In genomic region chr17:49373115-49373514, GRCh38 we compare ENCODE assay signal across 35 cellular contexts.
"Had no signal": no experiment of that assay in that cellular context is flagged by ENCODE, and none has a peak within 500 bp of the region (broad histone marks: within the 10 kb centered on the region; RNA-seq: fewer than 3 reads in every experiment).

No MANE protein-coding gene starts in this region.

- H3K4me3 Mint-ChIP-seq: activated CD4-positive, alpha-beta memory T cell treated with anti-CD3 and anti-CD28 coated beads for 36 hours; activated CD8-positive, alpha-beta memory T cell treated with anti-CD3 and anti-CD28 coated beads, Interleukin-2, amount 10 ng/mL, durations not matched to agents 7 days and 5 days; activated naive CD8-positive, alpha-beta T cell treated with anti-CD3 and anti-CD28 coated beads for 36 hours; activated T-cell treated with anti-CD3 and anti-CD28 coated beads, Interleukin-2, amount 50 U/mL, for 72 hours; activated T-helper 17 cell treated with anti-CD3 and anti-CD28 coated beads, Interleukin-2, amount 50 U/mL, for 72 hours; T-cell had no signal

- H3K27ac ChIP-seq: brain microvascular endothelial cell, Peyer's patch, WERI-Rb-1 had no signal

- DNase-seq: activated CD4-positive, alpha-beta memory T cell treated with anti-CD3 and anti-CD28 coated beads for 36 hours; activated CD4-positive, alpha-beta T cell treated with anti-CD3 and anti-CD28 coated beads for 4 hours; activated CD4-positive, alpha-beta T cell treated with anti-CD3 and anti-CD28 coated beads, Interleukin-2, amount 50 U/mL, for 1 hour; activated CD8-positive, alpha-beta memory T cell treated with anti-CD3 and anti-CD28 coated beads for 24 hours; activated CD8-positive, alpha-beta memory T cell treated with anti-CD3 and anti-CD28 coated beads, Interleukin-2, amount 10 ng/mL, durations not matched to agents 7 days and 5 days; activated CD8-positive, alpha-beta memory T cell treated with anti-CD3 and anti-CD28 coated beads, Interleukin-2, amount 50 U/mL, for 48 hours; activated naive CD4-positive, alpha-beta T cell; activated naive CD4-positive, alpha-beta T cell treated with anti-CD3 and anti-CD28 coated beads, Interleukin-2, amount 50 U/mL, for 16 hours; activated naive CD8-positive, alpha-beta T cell treated with anti-CD3 and anti-CD28 coated beads for 36 hours; activated T-cell treated with anti-CD3 and anti-CD28 coated beads, Interleukin-2, amount 50 U/mL, for 72 hours; amniotic stem cell; aorta; brain microvascular endothelial cell; central memory CD4-positive, alpha-beta T cell; NCI-H1105; NCI-H1417 treated with DMSO at 0.1 percent for 48 hours; NCI-H1930; NCI-H2081 treated with DMSO at 0.1 percent for 48 hours; NCI-H226; NCI-H446 treated with DMSO at 0.1 percent for 48 hours; NCI-H524; NCI-H69; NCI-H82; PC-3; RPMI8226; SIG-M5; T-cell; T-helper 2 cell; T-helper 9 cell; WERI-Rb-1 had no signal

- H3K27me3 Mint-ChIP-seq: activated CD4-positive, alpha-beta memory T cell treated with anti-CD3 and anti-CD28 coated beads for 36 hours; activated CD8-positive, alpha-beta memory T cell treated with anti-CD3 and anti-CD28 coated beads, Interleukin-2, amount 10 ng/mL, durations not matched to agents 7 days and 5 days; activated naive CD8-positive, alpha-beta T cell treated with anti-CD3 and anti-CD28 coated beads for 36 hours; activated T-helper 17 cell treated with anti-CD3 and anti-CD28 coated beads, Interleukin-2, amount 50 U/mL, for 72 hours; T-cell had no signal

- H3K9me3 Mint-ChIP-seq: activated CD4-positive, alpha-beta memory T cell treated with anti-CD3 and anti-CD28 coated beads for 36 hours; activated naive CD8-positive, alpha-beta T cell treated with anti-CD3 and anti-CD28 coated beads for 36 hours; activated T-cell treated with anti-CD3 and anti-CD28 coated beads, Interleukin-2, amount 50 U/mL, for 72 hours; activated T-helper 17 cell treated with anti-CD3 and anti-CD28 coated beads, Interleukin-2, amount 50 U/mL, for 72 hours; T-cell had no signal

- H3K27ac Mint-ChIP-seq: activated CD4-positive, alpha-beta memory T cell treated with anti-CD3 and anti-CD28 coated beads for 36 hours; activated CD8-positive, alpha-beta memory T cell treated with anti-CD3 and anti-CD28 coated beads, Interleukin-2, amount 10 ng/mL, durations not matched to agents 7 days and 5 days; activated naive CD8-positive, alpha-beta T cell treated with anti-CD3 and anti-CD28 coated beads for 36 hours; activated T-cell treated with anti-CD3 and anti-CD28 coated beads, Interleukin-2, amount 50 U/mL, for 72 hours; activated T-helper 17 cell treated with anti-CD3 and anti-CD28 coated beads, Interleukin-2, amount 50 U/mL, for 72 hours had no signal

- H3K4me1 ChIP-seq: Peyer's patch had no signal

- H3K27me3 ChIP-seq: brain microvascular endothelial cell, Peyer's patch had no signal

- ATAC-seq: activated CD4-positive, CD25-positive, alpha-beta regulatory T cell treated with anti-CD3 and anti-CD28 coated beads, Interleukin-2, amount 50 U/mL, for 24 hours; activated CD8-positive, alpha-beta memory T cell treated with anti-CD3 and anti-CD28 coated beads, Interleukin-2, amount 10 ng/mL, durations not matched to agents 7 days and 5 days; activated T-cell treated with anti-CD3 and anti-CD28 coated beads, Interleukin-2, amount 50 U/mL, for 72 hours; activated T-helper 17 cell treated with anti-CD3 and anti-CD28 coated beads, Interleukin-2, amount 50 U/mL, for 72 hours; PC-3; Right ventricle myocardium inferior; SK-N-SH treated with all-trans-retinoic acid at 6 μM for 48 hours; T-cell had no signal

- H3K4me1 Mint-ChIP-seq: activated T-helper 17 cell treated with anti-CD3 and anti-CD28 coated beads, Interleukin-2, amount 50 U/mL, for 72 hours had no signal

- H3K4me3 ChIP-seq: Peyer's patch had no signal

- H3K36me3 Mint-ChIP-seq: activated CD4-positive, alpha-beta memory T cell treated with anti-CD3 and anti-CD28 coated beads for 36 hours had no signal

- H3K36me3 ChIP-seq: brain microvascular endothelial cell, Peyer's patch, WERI-Rb-1 had no signal
